In genomic region chr14:105940534-105941225, GRCh38 we compare ENCODE assay signal across 15 cellular contexts.
"Had no signal": no experiment of that assay in that cellular context is flagged by ENCODE, and none has a peak within 500 bp of the region (broad histone marks: within the 10 kb centered on the region; RNA-seq: fewer than 3 reads in every experiment).

No MANE protein-coding gene starts in this region.

- H3K9me3 Mint-ChIP-seq: activated B cell treated with CpG ODN at 0.5 μM for 24 hours had no signal

- H3K4me1 ChIP-seq: lower lobe of right lung, suprapubic skin had no signal

- ATAC-seq: lower lobe of right lung had no signal

- H3K27me3 Mint-ChIP-seq: activated B cell treated with CpG ODN at 0.5 μM for 24 hours; activated naive CD8-positive, alpha-beta T cell had no signal

- H3K27ac ChIP-seq: lower lobe of right lung, suprapubic skin had no signal

- DNase-seq: activated B cell treated with CpG ODN at 0.5 μM for 24 hours; activated CD4-positive, alpha-beta T cell treated with anti-CD3 and anti-CD28 coated beads for 48 hours; activated T-cell treated with anti-CD3 and anti-CD28 coated beads, Interleukin-2, amount 50 U/mL, for 1 hour; amniotic stem cell; effector CD8-positive, alpha-beta T cell; foreskin fibroblast; lower lobe of right lung; posterior cingulate gyrus; stimulated activated CD4-positive, alpha-beta T cell treated with anti-CD3 and anti-CD28 coated beads, Interleukin-15, amount 100 ng/mL, for 24 hours; stimulated activated naive CD4-positive, alpha-beta T cell treated with Interleukin-2 at 50 U/mL for 16 hours; trophoblast cell had no signal

- H3K27me3 ChIP-seq: suprapubic skin had no signal

- H3K36me3 ChIP-seq: lower lobe of right lung, suprapubic skin had no signal

- H3K27ac Mint-ChIP-seq: activated naive CD8-positive, alpha-beta T cell; natural killer cell treated with Interleukin-12 subunit alpha and Interleukin-12 subunit beta and Interleukin-15 and Interleukin-18, amount 100 ng/mL, for 72 hours; T-helper 2 cell treated with Interferon-gamma antibody and Interleukin-4, amounts not matched to agents 5 μg/mL and 100 μg/mL, for 36 hours had no signal

- H3K4me3 Mint-ChIP-seq: activated B cell treated with CpG ODN at 0.5 μM for 24 hours; activated naive CD8-positive, alpha-beta T cell; natural killer cell treated with Interleukin-12 subunit alpha and Interleukin-12 subunit beta and Interleukin-15 and Interleukin-18, amount 100 ng/mL, for 72 hours; T-helper 2 cell treated with Interferon-gamma antibody and Interleukin-4, amounts not matched to agents 5 μg/mL and 100 μg/mL, for 36 hours had no signal

- H3K4me3 ChIP-seq: lower lobe of right lung, suprapubic skin had no signal
